Comparison of ENCODE assay signal across 8 cellular contexts in the genomic region with DNA sequence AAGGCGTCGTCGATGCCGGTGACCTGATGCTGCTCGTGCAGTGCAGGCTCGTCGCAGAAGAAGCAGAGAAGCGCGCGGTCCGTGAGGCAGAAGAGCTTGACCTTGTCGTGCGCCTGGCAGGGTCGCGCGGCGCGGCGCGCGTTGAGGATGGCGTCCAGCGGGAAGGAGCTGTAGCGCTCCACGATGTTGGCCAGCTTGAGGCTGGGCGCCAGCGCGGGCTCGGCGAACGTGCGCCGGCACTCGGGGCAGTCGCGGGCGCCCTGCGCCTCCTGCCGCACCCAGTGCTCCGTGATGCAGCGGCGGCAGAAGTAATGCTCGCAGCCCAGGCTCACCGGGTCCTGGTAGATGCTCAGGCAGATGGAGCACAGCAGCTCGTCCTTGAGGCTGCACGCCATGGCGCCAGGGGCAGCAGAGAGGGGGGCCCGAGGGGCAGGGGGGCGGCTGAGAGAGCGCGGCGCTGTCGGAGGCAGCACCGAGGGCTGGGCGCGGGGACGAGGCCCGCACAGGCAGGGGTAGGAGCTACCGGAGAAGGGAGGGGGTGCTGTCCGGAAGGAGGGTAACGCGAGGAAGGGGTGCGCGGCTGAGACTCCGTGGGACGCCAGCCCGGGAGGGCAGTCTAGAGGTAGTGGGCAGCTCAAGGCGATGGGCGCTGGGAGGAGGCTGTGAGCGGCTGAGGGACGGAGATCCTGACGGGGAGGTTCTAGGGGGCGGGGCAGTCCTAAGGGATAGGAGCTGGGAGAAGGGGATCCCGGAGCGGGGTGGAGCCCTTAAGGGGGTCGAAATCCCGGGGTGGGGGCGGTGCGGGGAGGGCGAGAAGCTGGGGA. TPM values are rescaled to one million over a fixed set of nuclear protein-coding genes. Genes with fewer than 3 reads are reported as not detected.
DNase-seq lines count a peak whose midpoint lies in the region; ATAC-seq and TF ChIP-seq lines count a peak whose summit lies in the region.

No MANE protein-coding gene starts in this region.

- H3K9me3 ChIP-seq in Karpas-422 (ENCODE audit: low read length) (no peaks in the 10 kb centered on the region), lung (ENCODE audit: control insufficient read depth in 2 of 2, insufficient read depth in 1 of 2, low read length in 1 of 2) (no peaks in the 10 kb centered on the region)

- peak overlapping the region; percentile 74 for H3K9ac ChIP-seq in Karpas-422 (ENCODE audit: low read length)

- DNase-seq in COR-L47 (lab: John Stamatoyannopoulos, UW) (peak; percentile 44), Karpas-422 (peak; percentile 71), UCSD-AML1 (lab: John Stamatoyannopoulos, UW; ENCODE audit: unreplicated experiment) (peak; percentile 42), lung (ENCODE audit: low spot score) (peak; percentile 46)

- H3K9me2 ChIP-seq in Karpas-422 (replicated peaks; ENCODE audit: insufficient read depth, low read length): no peaks in the 10 kb centered on the region

- H3K4me3 Mint-ChIP-seq in dendritic cell treated with granulocyte-macrophage colony-stimulating factor and Interleukin-4, amounts not matched to agents 40 ng/mL and 50 ng/mL, for 4 days: peak overlapping the region; percentile 89
- H3K4me3 Mint-ChIP-seq in stimulated activated memory B cell treated with anti-CD40 and anti-IgM and Interleukin-4, amounts not matched to agents 10 μg/mL and 1 μg/mL and 100 μg/mL, for 72 hours: peak overlapping the region; percentile 93

- peaks cover 26% of the 10 kb centered on the region for H3K4me1 Mint-ChIP-seq in dendritic cell treated with granulocyte-macrophage colony-stimulating factor and Interleukin-4, amounts not matched to agents 40 ng/mL and 50 ng/mL, for 4 days (ENCODE audit: low read depth)
- peaks cover 34% of the 10 kb centered on the region for H3K4me1 Mint-ChIP-seq in stimulated activated memory B cell treated with anti-CD40 and anti-IgM and Interleukin-4, amounts not matched to agents 10 μg/mL and 1 μg/mL and 100 μg/mL, for 72 hours

- H2AFZ ChIP-seq in Karpas-422 (ENCODE audit: low read length): peak overlapping the region; percentile 25; the same call in 1 of the 2 replicates

- H3K27me3 Mint-ChIP-seq in dendritic cell treated with granulocyte-macrophage colony-stimulating factor and Interleukin-4, amounts not matched to agents 40 ng/mL and 50 ng/mL, for 4 days: peaks cover 28% of the 10 kb centered on the region
- peaks cover 37% of the 10 kb centered on the region for H3K27me3 Mint-ChIP-seq in stimulated activated memory B cell treated with anti-CD40 and anti-IgM and Interleukin-4, amounts not matched to agents 10 μg/mL and 1 μg/mL and 100 μg/mL, for 72 hours

- H3K79me2 ChIP-seq in Karpas-422 (ENCODE audit: low read length): peaks cover 46% of the 10 kb centered on the region

- H3K27me3 ChIP-seq in Karpas-422 (ENCODE audit: low read length) (no peaks in the 10 kb centered on the region), lung (ENCODE audit: control insufficient read depth, insufficient read depth) (no peaks in the 10 kb centered on the region)

- no peaks in the 10 kb centered on the region for H3K9me3 Mint-ChIP-seq in dendritic cell treated with granulocyte-macrophage colony-stimulating factor and Interleukin-4, amounts not matched to agents 40 ng/mL and 50 ng/mL, for 4 days
- H3K9me3 Mint-ChIP-seq in stimulated activated memory B cell treated with anti-CD40 and anti-IgM and Interleukin-4, amounts not matched to agents 10 μg/mL and 1 μg/mL and 100 μg/mL, for 72 hours: no peaks in the 10 kb centered on the region

- intact Hi-C loops in dendritic cell treated with granulocyte-macrophage colony-stimulating factor and Interleukin-4, amounts not matched to agents 40 ng/mL and 50 ng/mL, for 4 days (cut with micrococcal nuclease): loop anchor here (5.0 kb wide), 1 partner anchor 49 kb away; no protein-coding TSS in a partner anchor

- H3K27ac Mint-ChIP-seq in dendritic cell treated with granulocyte-macrophage colony-stimulating factor and Interleukin-4, amounts not matched to agents 40 ng/mL and 50 ng/mL, for 4 days: peak overlapping the region; percentile 78
- H3K27ac Mint-ChIP-seq in stimulated activated memory B cell treated with anti-CD40 and anti-IgM and Interleukin-4, amounts not matched to agents 10 μg/mL and 1 μg/mL and 100 μg/mL, for 72 hours: peak overlapping the region; percentile 86

- H3K4me1 ChIP-seq in Karpas-422 (ENCODE audit: low read length): peaks cover 29% of the 10 kb centered on the region
- peaks cover 0 to 8% of the 10 kb centered on the region in 2 donors for H3K4me1 ChIP-seq in lung (ENCODE audit: control insufficient read depth in 2 of 2, insufficient read depth in 2 of 2, low read length in 2 of 2)

- peak overlapping the region; percentile 80 for H3K4me3 ChIP-seq in Karpas-422 (ENCODE audit: low read length)
- peak overlapping the region; percentile 74 for H3K4me3 ChIP-seq in lung

- WGBS in lung, 2 donors: 0 to 1% methylated on average over 72 to 80 of the region's 80 CpGs

- H3K36me3 ChIP-seq in Karpas-422 (ENCODE audit: insufficient read depth, low read length): 0 out of 2 replicates have a peak, but pooled peaks cover 1% of the 10 kb centered on the region
- H3K36me3 ChIP-seq in lung (ENCODE audit: control insufficient read depth in 2 of 2, insufficient read depth in 2 of 2, low read length in 2 of 2): no peaks in the 10 kb centered on the region

- ATAC-seq in GM21526 (IDR thresholded peaks at IDR 0.05; ENCODE audit: low FRiP score, unreplicated experiment) (peak; percentile 29), lung (ENCODE audit: insufficient read depth, low FRiP score) (peak; percentile 21), GM18858 (IDR thresholded peaks at IDR 0.05; ENCODE audit: unreplicated experiment) (no peak)
- peak; percentile 56 for ATAC-seq in stimulated activated memory B cell treated with anti-CD40 and anti-IgM and Interleukin-4, amounts not matched to agents 10 μg/mL and 1 μg/mL and 100 μg/mL, for 72 hours

- H3K27ac ChIP-seq in Karpas-422 (ENCODE audit: low read length) (peak overlapping the region; percentile 56), lung (ENCODE audit: low read depth in 1 of 2, low read length in 1 of 2) (peak overlapping the region in 1 of 2 donors; percentile 68)

- peaks cover 16% of the 10 kb centered on the region for H3K36me3 Mint-ChIP-seq in dendritic cell treated with granulocyte-macrophage colony-stimulating factor and Interleukin-4, amounts not matched to agents 40 ng/mL and 50 ng/mL, for 4 days (ENCODE audit: low read depth)
- H3K36me3 Mint-ChIP-seq in stimulated activated memory B cell treated with anti-CD40 and anti-IgM and Interleukin-4, amounts not matched to agents 10 μg/mL and 1 μg/mL and 100 μg/mL, for 72 hours: no peaks in the 10 kb centered on the region

- H3K4me2 ChIP-seq in Karpas-422 (ENCODE audit: low read depth, low read length, poor library complexity, severe bottlenecking): peak overlapping the region; percentile 84

- H4K20me1 ChIP-seq in Karpas-422 (ENCODE audit: insufficient read depth, low read depth, low read length): peaks cover 11% of the 10 kb centered on the region

- no peak for TF ChIP-seq CTCF in lung (IDR thresholded peaks at IDR 0.05; ENCODE audit: control extremely low read depth, extremely low read depth)

RNA-seq across cellular contexts. Expression of a gene that starts 0.6 kb away (rescaled TPM):
- total RNA-seq in Karpas-422 (2014; rRNA removed; shearing (Covaris generic); ENCODE audit: low replicate concordance): 9.1 and 18.7 TPM in 2 replicates
- 1 to 10 TPM; 4.2 to 6.7 TPM for total RNA-seq in lung
- polyA plus RNA-seq in lung: 1 to 10 TPM; 2.6 to 4.4 TPM
